8 cellular contexts compared by ENCODE assay signal in the genomic region with DNA sequence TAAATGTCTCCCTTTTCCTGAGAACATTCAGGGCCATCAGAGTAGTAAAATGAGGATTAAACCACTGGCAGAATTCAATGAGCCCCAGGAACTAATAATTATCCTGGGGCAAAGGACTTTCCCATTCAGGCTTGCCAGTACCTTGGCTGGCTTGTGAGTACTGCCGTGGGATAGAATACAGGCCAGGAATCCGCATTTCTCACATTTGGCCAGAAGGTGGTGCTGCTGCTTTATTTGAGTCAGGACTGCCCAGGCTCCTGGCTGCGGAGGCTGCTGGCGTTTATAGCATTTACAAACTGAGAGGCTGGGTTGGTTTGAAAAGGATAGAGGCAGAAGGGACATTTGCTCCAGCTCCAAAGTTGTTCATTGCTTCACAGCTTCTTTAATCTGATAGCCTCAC.
A peak's percentile ranks its signal among the peaks of the same experiment; 100 is the strongest.
DNase-seq lines count a peak whose midpoint lies in the region; ATAC-seq, FAIRE-seq and TF ChIP-seq lines count a peak whose summit lies in the region.

No MANE protein-coding gene starts in this region.

- no peak overlapping the region for H3K27ac Mint-ChIP-seq in CD4-positive, alpha-beta T cell
- H3K27ac Mint-ChIP-seq in activated CD4-positive, alpha-beta memory T cell treated with anti-CD3 and anti-CD28 coated beads, Interleukin-2, amount 10 ng/mL, durations not matched to agents 7 days and 5 days = no peak overlapping the region
- H3K27ac Mint-ChIP-seq in effector memory CD8-positive, alpha-beta T cell = no peak overlapping the region

- no peak overlapping the region for H3K23ac ChIP-seq in mesendoderm (ENCODE audit: low read length)

- no peaks in the 10 kb centered on the region for H3K9me3 Mint-ChIP-seq in CD4-positive, alpha-beta T cell
- H3K9me3 Mint-ChIP-seq in activated CD4-positive, alpha-beta memory T cell treated with anti-CD3 and anti-CD28 coated beads, Interleukin-2, amount 10 ng/mL, durations not matched to agents 7 days and 5 days = no peaks in the 10 kb centered on the region
- no peaks in the 10 kb centered on the region for H3K9me3 Mint-ChIP-seq in effector memory CD8-positive, alpha-beta T cell

- H4K5ac ChIP-seq in mesendoderm (ENCODE audit: low read length) = no peak overlapping the region

- H3K4me2 ChIP-seq in mesendoderm (ENCODE audit: low read length) = no peak overlapping the region

- no peak overlapping the region for H3K4ac ChIP-seq in mesendoderm (ENCODE audit: low read depth, low read length)

- CTCF ChIA-PET in CD4-positive, alpha-beta T cell (lab: Charles Lee) = no interaction called here
- CTCF ChIA-PET in activated CD4-positive, alpha-beta memory T cell treated with anti-CD3 and anti-CD28 coated beads, Interleukin-2, amount 10 ng/mL, durations not matched to agents 7 days and 5 days (lab: Charles Lee) = no interaction called here

- no peaks in the 10 kb centered on the region for H3K4me1 Mint-ChIP-seq in CD4-positive, alpha-beta T cell (ENCODE audit: low read depth)
- H3K4me1 Mint-ChIP-seq in activated CD4-positive, alpha-beta memory T cell treated with anti-CD3 and anti-CD28 coated beads, Interleukin-2, amount 10 ng/mL, durations not matched to agents 7 days and 5 days = no peaks in the 10 kb centered on the region
- H3K4me1 Mint-ChIP-seq in effector memory CD8-positive, alpha-beta T cell (ENCODE audit: low read depth in 2 of 2) = peaks cover 0 to 1% of the 10 kb centered on the region in 2 donors

- H2BK15ac ChIP-seq in mesendoderm (replicated peaks; ENCODE audit: low read depth) = no peak overlapping the region

- ATAC-seq in CD4-positive, alpha-beta T cell (ENCODE audit: poor library complexity) = peak; percentile 48
- peak; percentile 91 for ATAC-seq in HG03442 (IDR thresholded peaks at IDR 0.05; ENCODE audit: unreplicated experiment)
- peak; percentile 51 for ATAC-seq in effector memory CD8-positive, alpha-beta T cell (replicated peaks)

- no peaks in the 10 kb centered on the region for H3K9me3 ChIP-seq in CD4-positive, alpha-beta T cell (ENCODE audit: control insufficient read depth, low read length)

- TF ChIP-seq CTCF in CD4-positive, alpha-beta T cell (IDR thresholded peaks at IDR 0.05) = peak; percentile 53

- no peak overlapping the region for H2BK120ac ChIP-seq in mesendoderm (ENCODE audit: low read depth, low read length)

- no peaks in the 10 kb centered on the region for H3K36me3 ChIP-seq in mesendoderm (ENCODE audit: control insufficient read depth, insufficient read depth, low read length)

- H4K8ac ChIP-seq in mesendoderm (ENCODE audit: low read depth, low read length) = no peak overlapping the region

- no peaks in the 10 kb centered on the region for H3K36me3 Mint-ChIP-seq in CD4-positive, alpha-beta T cell (ENCODE audit: low read depth)
- no peaks in the 10 kb centered on the region for H3K36me3 Mint-ChIP-seq in activated CD4-positive, alpha-beta memory T cell treated with anti-CD3 and anti-CD28 coated beads, Interleukin-2, amount 10 ng/mL, durations not matched to agents 7 days and 5 days (ENCODE audit: low read depth)
- no peaks in the 10 kb centered on the region for H3K36me3 Mint-ChIP-seq in effector memory CD8-positive, alpha-beta T cell (ENCODE audit: insufficient read depth)

- H3K4me1 ChIP-seq in mesendoderm (ENCODE audit: control insufficient read depth, low read depth, low read length) = peaks cover 2% of the 10 kb centered on the region

- peak; percentile 10 to 42 (median 31) for DNase-seq in CD4-positive, alpha-beta T cell
- peak; percentile 24 for DNase-seq in GM19239 (ENCODE audit: insufficient read length, low spot score)
- DNase-seq in NCI-H69 (lab: John Stamatoyannopoulos, UW) = peak; percentile 76
- DNase-seq in activated CD4-positive, alpha-beta memory T cell treated with anti-CD3 and anti-CD28 coated beads, Interleukin-2, amount 10 ng/mL, durations not matched to agents 7 days and 5 days = peak; percentile 56
- peak; percentile 32 to 38 (median 34) for DNase-seq in effector memory CD8-positive, alpha-beta T cell
- peak; percentile 66 for DNase-seq in mesendoderm
- DNase-seq in stimulated activated CD8-positive, alpha-beta memory T cell treated with anti-CD3 and anti-CD28 coated beads, Interleukin-7, amount 100 ng/mL, for 1 hour (ENCODE audit: low read depth in 2 of 2) = peak; percentile 1 to 13

- no peak overlapping the region for H3K18ac ChIP-seq in mesendoderm (ENCODE audit: low read length)

- intact Hi-C loops in CD4-positive, alpha-beta T cell (cut with DNase I, micrococcal nuclease) = loop anchor here (1.0 to 10.0 kb wide), 4 partner anchors 397 to 795 kb away; a partner anchor contains a TSS

- H3K27ac ChIP-seq in CD4-positive, alpha-beta T cell (ENCODE audit: low read depth, low read length) = no peak overlapping the region
- H3K27ac ChIP-seq in mesendoderm (ENCODE audit: low read depth, low read length) = no peak overlapping the region

- H3K79me1 ChIP-seq in mesendoderm (ENCODE audit: low read length) = no peaks in the 10 kb centered on the region

- peak; percentile 92 for FAIRE-seq in GM19239 (lab: Jason Lieb, UNC)

- no peak overlapping the region for H3K4me3 ChIP-seq in mesendoderm (ENCODE audit: low read length)

- H3K9ac ChIP-seq in mesendoderm (ENCODE audit: low read length) = no peak overlapping the region

- no CpG with 5 or more reads among the region's 4 CpGs for WGBS in mesendoderm (ENCODE audit: extremely low coverage, insufficient coverage, low lambda C conversion rate)

- no peak overlapping the region for H3K4me3 Mint-ChIP-seq in CD4-positive, alpha-beta T cell
- no peak overlapping the region for H3K4me3 Mint-ChIP-seq in activated CD4-positive, alpha-beta memory T cell treated with anti-CD3 and anti-CD28 coated beads, Interleukin-2, amount 10 ng/mL, durations not matched to agents 7 days and 5 days
- no peak overlapping the region for H3K4me3 Mint-ChIP-seq in effector memory CD8-positive, alpha-beta T cell

- H2AK5ac ChIP-seq in mesendoderm (ENCODE audit: low read length) = no peak overlapping the region

- H3K56ac ChIP-seq in mesendoderm (ENCODE audit: low read length) = no peak overlapping the region

- no peaks in the 10 kb centered on the region for H3K27me3 ChIP-seq in CD4-positive, alpha-beta T cell (ENCODE audit: control insufficient read depth, insufficient read depth, low read length)
- H3K27me3 ChIP-seq in mesendoderm (ENCODE audit: insufficient read depth, low read length, poor library complexity) = no peaks in the 10 kb centered on the region

- H2BK5ac ChIP-seq in mesendoderm (ENCODE audit: low read length) = no peak overlapping the region

- H3K79me2 ChIP-seq in mesendoderm (ENCODE audit: control insufficient read depth, insufficient read depth, low read length) = no peaks in the 10 kb centered on the region

- POLR2A ChIA-PET in CD4-positive, alpha-beta T cell (lab: Charles Lee) = no interaction called here
- POLR2A ChIA-PET in activated CD4-positive, alpha-beta memory T cell treated with anti-CD3 and anti-CD28 coated beads, Interleukin-2, amount 10 ng/mL, durations not matched to agents 7 days and 5 days (lab: Charles Lee) = no interaction called here

- peaks cover 9% of the 10 kb centered on the region for H3K27me3 Mint-ChIP-seq in CD4-positive, alpha-beta T cell
- H3K27me3 Mint-ChIP-seq in activated CD4-positive, alpha-beta memory T cell treated with anti-CD3 and anti-CD28 coated beads, Interleukin-2, amount 10 ng/mL, durations not matched to agents 7 days and 5 days = peaks cover under 1% of the 10 kb centered on the region
- H3K27me3 Mint-ChIP-seq in effector memory CD8-positive, alpha-beta T cell = peaks cover 16 to 35% of the 10 kb centered on the region in 2 donors

Comparison
In these comparisons a context has a peak if more than half of its experiments do, and no peak if none do; other contexts are left out.
1. DNase-seq: peak in every context shown above with its lines; median percentile 76 in NCI-H69; 66 in mesendoderm; 56 in activated CD4-positive, alpha-beta memory T cell treated with anti-CD3 and anti-CD28 coated beads, Interleukin-2, amount 10 ng/mL, durations not matched to agents 7 days and 5 days; 34 in effector memory CD8-positive, alpha-beta T cell; 31 in CD4-positive, alpha-beta T cell; 24 in GM19239; 7 in stimulated activated CD8-positive, alpha-beta memory T cell treated with anti-CD3 and anti-CD28 coated beads, Interleukin-7, amount 100 ng/mL, for 1 hour.